1 cellular context compared by ENCODE assay signal in genomic region chr4:140236649-140237160, GRCh38.
TF ChIP-seq lines count a peak whose summit lies in the region.

No MANE protein-coding gene starts in this region.

TF ChIP-seq in HepG2, 621 proteins besides CTCF, POLR2A, EP300 and RAD21 (continued from another document):
- TF ChIP-seq ZNF318 (CRISPR knock-in tag; IDR thresholded peaks at IDR 0.05) = no peak
- TF ChIP-seq ZNF256 (CRISPR knock-in tag; conservative IDR thresholded peaks at IDR 0.05) = no peak
- TF ChIP-seq ZFP91 (CRISPR knock-in tag; IDR thresholded peaks at IDR 0.05; ENCODE audit: borderline replicate concordance) = no peak
- TF ChIP-seq KDM6A (CRISPR knock-in tag; IDR thresholded peaks at IDR 0.05; ENCODE audit: low read depth) = no peak
- TF ChIP-seq ZNF75D (CRISPR knock-in tag; IDR thresholded peaks at IDR 0.05; ENCODE audit: borderline replicate concordance) = no peak
